In the genomic region with DNA sequence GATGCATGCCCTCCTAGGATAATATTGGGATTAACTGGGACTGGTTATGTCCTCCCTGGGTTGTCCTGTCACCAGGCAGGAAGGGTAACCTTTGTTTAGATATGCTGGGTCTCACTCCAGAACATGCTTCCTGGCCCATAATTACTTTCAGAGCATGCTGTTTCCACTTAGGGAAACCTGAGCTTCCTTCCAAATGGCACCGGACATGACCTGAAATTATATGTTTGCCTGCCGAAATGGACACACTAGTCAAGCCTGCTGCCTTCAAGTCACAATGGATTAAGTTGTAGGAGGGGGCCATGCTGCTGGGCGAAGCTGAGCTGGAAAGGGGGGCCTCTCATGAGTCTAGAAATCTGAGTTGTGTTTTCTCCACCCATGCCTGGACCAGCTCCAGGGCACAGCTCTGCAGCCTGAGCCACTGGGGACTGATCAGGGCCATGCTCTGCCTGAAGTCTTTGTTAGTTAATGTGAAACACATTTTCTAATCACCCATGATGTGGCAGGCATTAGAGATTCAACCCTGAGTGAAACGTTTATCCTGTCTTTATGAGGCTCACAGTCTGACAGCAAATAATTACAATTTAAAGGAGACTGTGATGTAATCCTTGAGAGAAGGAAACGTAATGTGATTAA, we compare ENCODE assay signal across 14 cellular contexts.
DNase-seq lines count a peak whose midpoint lies in the region; ATAC-seq and TF ChIP-seq lines count a peak whose summit lies in the region.
"Had no signal": no experiment of that assay in that cellular context is flagged by ENCODE, and none has a peak within 500 bp of the region (broad histone marks: within the 10 kb centered on the region; RNA-seq: fewer than 3 reads in every experiment).

No MANE protein-coding gene starts in this region.

- H3K4me1 ChIP-seq in parathyroid adenoma, result peaks cover 45% of the 10 kb centered on the region
- H3K4me1 ChIP-seq: SJSA1 had no signal

- peaks cover 46% of the 10 kb centered on the region for H3K79me2 ChIP-seq in parathyroid adenoma

- H3K36me3 ChIP-seq in parathyroid adenoma (ENCODE audit: control insufficient read depth, insufficient read depth, low read length), result no peaks in the 10 kb centered on the region
- H3K36me3 ChIP-seq: SJSA1 had no signal

- no peaks in the 10 kb centered on the region for H3K9me3 ChIP-seq in parathyroid adenoma (ENCODE audit: control insufficient read depth, low read length)
- H3K9me3 ChIP-seq: SJSA1 had no signal

- peak; percentile 66 for DNase-seq in EH (ENCODE audit: low read depth)
- DNase-seq in NCI-H2227 (lab: John Stamatoyannopoulos, UW; ENCODE audit: unreplicated experiment), result peak; percentile 66
- DNase-seq in fibroblast of peridontal ligament (ENCODE audit: extremely low read depth), result peak; percentile 79
- no peak for DNase-seq in CD1c-positive myeloid dendritic cell (ENCODE audit: extremely low spot score)
- no peak for DNase-seq in UCSD-AML1 (lab: John Stamatoyannopoulos, UW; ENCODE audit: unreplicated experiment)
- no peak for DNase-seq in HUDEP-2 (lab: John Stamatoyannopoulos, UW; ENCODE audit: unreplicated experiment in 76 of 76)
- DNase-seq: activated effector memory CD4-positive, alpha-beta T cell treated with anti-CD3 and anti-CD28 coated beads, Interleukin-2, amount 50 U/mL, for 16 hours; NCI-H1694 treated with DMSO at 0.1 percent for 48 hours; stimulated activated CD4-positive, alpha-beta T cell treated with anti-CD3 and anti-CD28 coated beads, Interleukin-4, amount 100 ng/mL, for 24 hours had no signal

- H3K27ac ChIP-seq in parathyroid adenoma, result peak overlapping the region; percentile 58
- H3K27ac ChIP-seq: KMS-11, SJSA1 had no signal

- H2AFZ ChIP-seq in parathyroid adenoma, result peak overlapping the region; percentile 51

- no peak overlapping the region for H3K4me3 ChIP-seq in parathyroid adenoma (ENCODE audit: low read depth, low read length)
- H3K4me3 ChIP-seq: SJSA1 had no signal

- H3K4me2 ChIP-seq in parathyroid adenoma (ENCODE audit: low read length), result no peak overlapping the region
- H3K4me2 ChIP-seq: KMS-11 had no signal

- ATAC-seq in GM21526 (IDR thresholded peaks at IDR 0.05; ENCODE audit: low FRiP score, unreplicated experiment), result no peak
- ATAC-seq: stimulated activated effector memory CD8-positive, alpha-beta T cell treated with anti-CD3 and anti-CD28 coated beads, Interleukin-12 subunit alpha, Interleukin-12 subunit beta, amount 100 ng/mL, for 72 hours had no signal

- H3K27me3 ChIP-seq in parathyroid adenoma (ENCODE audit: control insufficient read depth, insufficient read depth, low read length), result no peaks in the 10 kb centered on the region
- H3K27me3 ChIP-seq: SJSA1 had no signal

- no peak overlapping the region for H3K9ac ChIP-seq in parathyroid adenoma
- H3K9ac ChIP-seq: KMS-11 had no signal

- TF ChIP-seq CTCF in parathyroid adenoma (IDR thresholded peaks at IDR 0.05), result no peak

Comparison
In these comparisons a context has a peak if more than half of its experiments do, and no peak if none do; other contexts are left out.
1. DNase-seq: peak in EH (single experiment), NCI-H2227 (single experiment) and fibroblast of peridontal ligament (single experiment); none in CD1c-positive myeloid dendritic cell (single experiment), UCSD-AML1 (single experiment) and HUDEP-2 (0 of 76).